In genomic region chr4:82886145-82886942, GRCh38 we compare ENCODE assay signal across 17 cellular contexts. TPM values are rescaled to one million over a fixed set of nuclear protein-coding genes. Genes with fewer than 3 reads are reported as not detected.
A peak's percentile ranks its signal among the peaks of the same experiment; 100 is the strongest.
DNase-seq lines count a peak whose midpoint lies in the region; ATAC-seq and TF ChIP-seq lines count a peak whose summit lies in the region.
"Had no signal": no experiment of that assay in that cellular context is flagged by ENCODE, and none has a peak within 500 bp of the region (broad histone marks: within the 10 kb centered on the region; RNA-seq: fewer than 3 reads in every experiment).

No MANE protein-coding gene starts in this region.

- 18% methylated on average over 5 of the region's 5 CpGs for WGBS in liver

- H3K36me3 ChIP-seq in ACC112 (ENCODE audit: insufficient read depth, low read length): peaks cover 11% of the 10 kb centered on the region
- peaks cover 6% of the 10 kb centered on the region for H3K36me3 ChIP-seq in HUES6 (ENCODE audit: control insufficient read depth, insufficient read depth, low read length)
- H3K36me3 ChIP-seq in liver (ENCODE audit: control insufficient read depth in 4 of 4, insufficient read depth in 3 of 4, low read depth in 1 of 4, low read length in 3 of 4): peaks cover 0 to 3% (median under 1%) of the 10 kb centered on the region in 4 donors
- H3K36me3 ChIP-seq: prostate gland had no signal

- peak overlapping the region; percentile 1 for H3K27ac ChIP-seq in ACC112 (ENCODE audit: low read depth, low read length)
- H3K27ac ChIP-seq in HUES6 (ENCODE audit: low read depth, low read length): peak overlapping the region; percentile 4; the same call in 1 of the 2 replicates
- peak overlapping the region; percentile 29 to 40 for H3K27ac ChIP-seq in liver (ENCODE audit: low read depth in 1 of 2, low read length in 2 of 2)
- H3K27ac ChIP-seq in coronary artery: no peak overlapping the region
- H3K27ac ChIP-seq: prostate gland had no signal

- peaks cover 95% of the 10 kb centered on the region for H3K79me2 ChIP-seq in ACC112 (ENCODE audit: control insufficient read depth, insufficient read depth, low read length, unreplicated experiment)

- DNase-seq in chondrocyte (ENCODE audit: low spot score) (no peak), coronary artery (ENCODE audit: low spot score) (no peak), CD1c-positive myeloid dendritic cell (ENCODE audit: extremely low spot score) (no peak)
- DNase-seq: activated naive CD4-positive, alpha-beta T cell treated with anti-CD3 and anti-CD28 coated beads, Interleukin-2, amount 10 ng/mL, durations not matched to agents 7 days and 5 days; cerebellar nuclear complex; DMS153; NCI-H1436 treated with DMSO at 0.1 percent for 48 hours; NCI-H446 treated with DMSO at 0.1 percent for 48 hours; stimulated activated CD4-positive, alpha-beta T cell treated with anti-CD3 and anti-CD28 coated beads, Interleukin-4, amount 100 ng/mL, for 1 hour had no signal

- H3K36me3 Mint-ChIP-seq in chondrocyte (ENCODE audit: low read depth): peaks cover 6% of the 10 kb centered on the region

- H3K27me3 Mint-ChIP-seq in chondrocyte (ENCODE audit: low read depth): no peaks in the 10 kb centered on the region
- H3K27me3 Mint-ChIP-seq: activated naive CD4-positive, alpha-beta T cell treated with anti-CD3 and anti-CD28 coated beads, Interleukin-2, amount 10 ng/mL, durations not matched to agents 7 days and 5 days; IgD-negative memory B cell; stimulated activated memory B cell treated with anti-CD40 and anti-IgM and Interleukin-4, amounts not matched to agents 10 μg/mL and 1 μg/mL and 100 μg/mL, for 72 hours had no signal

- H3K27ac Mint-ChIP-seq in chondrocyte (ENCODE audit: unreplicated experiment): peak overlapping the region; percentile 86
- H3K27ac Mint-ChIP-seq: activated naive CD4-positive, alpha-beta T cell treated with anti-CD3 and anti-CD28 coated beads, Interleukin-2, amount 10 ng/mL, durations not matched to agents 7 days and 5 days; IgD-negative memory B cell; stimulated activated memory B cell treated with anti-CD40 and anti-IgM and Interleukin-4, amounts not matched to agents 10 μg/mL and 1 μg/mL and 100 μg/mL, for 72 hours had no signal

- H2AFZ ChIP-seq in ACC112 (ENCODE audit: low read length, unreplicated experiment): no peak overlapping the region

- H3K9me3 ChIP-seq in HUES6 (ENCODE audit: control insufficient read depth, insufficient read depth, low read depth, low read length) (no peaks in the 10 kb centered on the region), liver (ENCODE audit: control insufficient read depth in 4 of 4, low read length in 3 of 4) (no peaks in the 10 kb centered on the region)
- H3K9me3 ChIP-seq: prostate gland had no signal

- H3K27me3 ChIP-seq in ACC112 (ENCODE audit: insufficient read depth, low read length): no peaks in the 10 kb centered on the region
- H3K27me3 ChIP-seq in HUES6 (ENCODE audit: control insufficient read depth, insufficient read depth, low read length): no peaks in the 10 kb centered on the region
- H3K27me3 ChIP-seq in liver (ENCODE audit: control insufficient read depth in 4 of 4, insufficient read depth in 4 of 4, low read length in 3 of 4): no peaks in the 10 kb centered on the region

- H3K4me1 ChIP-seq in ACC112 (ENCODE audit: control insufficient read depth, insufficient read depth, low read length, unreplicated experiment) (peaks cover 32% of the 10 kb centered on the region), HUES6 (ENCODE audit: control insufficient read depth, insufficient read depth, low read length) (peaks cover 4% of the 10 kb centered on the region; the same call in 1 of the 2 replicates), liver (ENCODE audit: control insufficient read depth in 4 of 4, insufficient read depth in 4 of 4, low read length in 3 of 4) (peaks cover 11 to 39% (median 27%) of the 10 kb centered on the region in 4 donors)
- H3K4me1 ChIP-seq: prostate gland had no signal

- peaks cover 54% of the 10 kb centered on the region for H3K4me1 Mint-ChIP-seq in chondrocyte (ENCODE audit: low read depth)

- ATAC-seq in HG03342 (IDR thresholded peaks at IDR 0.05; ENCODE audit: unreplicated experiment) (no peak), GM21390 (IDR thresholded peaks at IDR 0.05; ENCODE audit: unreplicated experiment) (no peak)
- ATAC-seq: stimulated activated memory B cell treated with anti-CD40 and anti-IgM and Interleukin-4, amounts not matched to agents 10 μg/mL and 1 μg/mL and 100 μg/mL, for 72 hours had no signal

- TF ChIP-seq CTCF in chondrocyte (IDR thresholded peaks at IDR 0.05) (no peak), liver (IDR thresholded peaks at IDR 0.05; ENCODE audit: low read depth, low read length, missing input control) (no peak), coronary artery (IDR thresholded peaks at IDR 0.05) (no peak)

- no peaks in the 10 kb centered on the region for H3K9me3 Mint-ChIP-seq in chondrocyte (ENCODE audit: low read depth)
- H3K9me3 Mint-ChIP-seq: activated naive CD4-positive, alpha-beta T cell treated with anti-CD3 and anti-CD28 coated beads, Interleukin-2, amount 10 ng/mL, durations not matched to agents 7 days and 5 days; IgD-negative memory B cell; stimulated activated memory B cell treated with anti-CD40 and anti-IgM and Interleukin-4, amounts not matched to agents 10 μg/mL and 1 μg/mL and 100 μg/mL, for 72 hours had no signal

- H3K4me3 ChIP-seq in ACC112 (ENCODE audit: low read depth, low read length) (peak overlapping the region; percentile 41), HUES6 (ENCODE audit: low read depth, low read length) (no peak overlapping the region), liver (ENCODE audit: low read depth in 1 of 3, low read length in 3 of 3) (peak overlapping the region in 1 of 3 donors; percentile 10), coronary artery (no peak overlapping the region)
- H3K4me3 ChIP-seq: prostate gland had no signal

- no peak overlapping the region for H3K9ac ChIP-seq in HUES6 (ENCODE audit: low read length)
- H3K9ac ChIP-seq in liver (ENCODE audit: low read depth in 1 of 2, low read length in 2 of 2): peak overlapping the region in 1 of 2 donors; percentile 49

- peak overlapping the region; percentile 66 for H3K4me3 Mint-ChIP-seq in chondrocyte (ENCODE audit: unreplicated experiment)
- H3K4me3 Mint-ChIP-seq: activated naive CD4-positive, alpha-beta T cell treated with anti-CD3 and anti-CD28 coated beads, Interleukin-2, amount 10 ng/mL, durations not matched to agents 7 days and 5 days; stimulated activated memory B cell treated with anti-CD40 and anti-IgM and Interleukin-4, amounts not matched to agents 10 μg/mL and 1 μg/mL and 100 μg/mL, for 72 hours had no signal

- TF ChIP-seq RAD21 in liver (IDR thresholded peaks at IDR 0.05): no peak

TF ChIP-seq in liver, 16 proteins besides CTCF, POLR2A, EP300 and RAD21 (continues in another document):
- no peak for TF ChIP-seq NR2F2 (IDR thresholded peaks at IDR 0.05)
- peak in 1 of 2 donors; percentile 25 for TF ChIP-seq JUND (IDR thresholded peaks at IDR 0.05)
- TF ChIP-seq RXRA (IDR thresholded peaks at IDR 0.05): peak; percentile 38 to 48
- no peak for TF ChIP-seq YY1 (IDR thresholded peaks at IDR 0.05)
- TF ChIP-seq, protein P1, sequence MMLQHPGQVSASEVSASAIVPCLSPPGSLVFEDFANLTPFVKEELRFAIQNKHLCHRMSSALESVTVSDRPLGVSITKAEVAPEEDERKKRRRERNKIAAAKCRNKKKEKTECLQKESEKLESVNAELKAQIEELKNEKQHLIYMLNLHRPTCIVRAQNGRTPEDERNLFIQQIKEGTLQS (IDR thresholded peaks at IDR 0.05): no peak
- TF ChIP-seq REST (IDR thresholded peaks at IDR 0.05): no peak
- peak; percentile 53 to 65 for TF ChIP-seq HNF4A (conservative IDR thresholded peaks at IDR 0.05)
- no peak for TF ChIP-seq ZBTB33 (IDR thresholded peaks at IDR 0.05)
- no peak for TF ChIP-seq TAF1 (conservative IDR thresholded peaks at IDR 0.05)

RNA-seq across cellular contexts. Expression of gene SEC31A, which starts 4.6 kb away (rescaled TPM):
- total RNA-seq in chondrocyte (406 to 470 TPM (median 421 TPM) in 3 replicates), liver (100 to 1,000 TPM in 1 of 2 donors, 10 to 100 TPM in 1; 79.9 to 204 TPM)
- polyA plus RNA-seq in liver: 10 to 100 TPM; 87.9 to 89.9 TPM

RNA-seq across cellular contexts. Expression of gene THAP9, which starts 14.2 kb away (rescaled TPM):
- 3.0 to 4.3 TPM (median 3.6 TPM) in 3 replicates for total RNA-seq in chondrocyte
- 1 to 10 TPM; 5.3 to 5.9 TPM for total RNA-seq in liver
- 1 to 10 TPM; 1.1 to 1.6 TPM for polyA plus RNA-seq in liver

Comparison
In these comparisons a context has a peak if more than half of its experiments do, and no peak if none do; other contexts are left out.
1. H3K27ac ChIP-seq: peak in ACC112 (single experiment), HUES6 (single experiment) and liver (2 of 2); none in coronary artery (0 of 2).